In genomic region chr6:41164551-41164950, GRCh38 we compare ENCODE assay signal across 17 cellular contexts. TPM values are rescaled to one million over a fixed set of nuclear protein-coding genes. Genes with fewer than 3 reads are reported as not detected.
DNase-seq lines count a peak whose midpoint lies in the region; ATAC-seq and TF ChIP-seq lines count a peak whose summit lies in the region.
"Had no signal": no experiment of that assay in that cellular context is flagged by ENCODE, and none has a peak within 500 bp of the region (broad histone marks: within the 10 kb centered on the region; RNA-seq: fewer than 3 reads in every experiment).

No MANE protein-coding gene starts in this region.

- H3K9me3 ChIP-seq in BLaER1 treated with 17β-estradiol and CSF1 and Interleukin-3, amounts not matched to agents 10 nM and 100 nM (replicated peaks in 1 of 11): no peaks in the 10 kb centered on the region
- H3K9me3 ChIP-seq in BE2C: no peaks in the 10 kb centered on the region
- H3K9me3 ChIP-seq: Caco-2 had no signal

- DNase-seq in AG10803 (ENCODE audit: low read depth) (peak; percentile 15), RPMI7951 (ENCODE audit: low read depth) (peak; percentile 5), foreskin melanocyte (peak; percentile 87), BE2C (no peak), HUDEP-2 (lab: John Stamatoyannopoulos, UW; ENCODE audit: unreplicated experiment in 76 of 76) (no peak), ACHN (no peak)
- DNase-seq: Caco-2; CD4-positive, alpha-beta T cell; HCEC 1CT; IMR-90 had no signal

- peak overlapping the region in 8 of 11 experiments; percentile 7 to 89 (median 84); a peak in 13 of 22 replicates for H3K4me2 ChIP-seq in BLaER1 treated with 17β-estradiol and CSF1 and Interleukin-3, amounts not matched to agents 10 nM and 100 nM
- H3K4me2 ChIP-seq: GM23338 had no signal

- no peak overlapping the region; a peak in 1 of 22 replicates for H3K27ac ChIP-seq in BLaER1 treated with 17β-estradiol and CSF1 and Interleukin-3, amounts not matched to agents 10 nM and 100 nM
- H3K27ac ChIP-seq: C4-2B, HL-60 had no signal

- peaks cover 0 to 65% (median 43%) of the 10 kb centered on the region in 10 experiments; a peak in 19 of 20 replicates for H3K4me1 ChIP-seq in BLaER1 treated with 17β-estradiol and CSF1 and Interleukin-3, amounts not matched to agents 10 nM and 100 nM
- H3K4me1 ChIP-seq in BE2C: no peaks in the 10 kb centered on the region
- H3K4me1 ChIP-seq: Caco-2 had no signal

- H4K20me1 ChIP-seq in BLaER1 treated with 17β-estradiol and CSF1 and Interleukin-3, amounts not matched to agents 10 nM and 100 nM: no peaks in the 10 kb centered on the region

- no peak overlapping the region for H3K9ac ChIP-seq in BLaER1 treated with 17β-estradiol and CSF1 and Interleukin-3, amounts not matched to agents 10 nM and 100 nM

- H3K4me3 ChIP-seq in AG10803 (ENCODE audit: low read length): no peak overlapping the region
- H3K4me3 ChIP-seq in BLaER1 treated with 17β-estradiol and CSF1 and Interleukin-3, amounts not matched to agents 10 nM and 100 nM: no peak overlapping the region
- H3K4me3 ChIP-seq in BE2C (ENCODE audit: low read depth, low read length): no peak overlapping the region
- H3K4me3 ChIP-seq: GM23338, K562 had no signal

- no peaks in the 10 kb centered on the region for H3K36me3 ChIP-seq in BLaER1 treated with 17β-estradiol and CSF1 and Interleukin-3, amounts not matched to agents 10 nM and 100 nM
- no peaks in the 10 kb centered on the region for H3K36me3 ChIP-seq in BE2C

- no peak for ATAC-seq in HG02870 (IDR thresholded peaks at IDR 0.05; ENCODE audit: unreplicated experiment)
- ATAC-seq: GM23338, K562 had no signal

- TF ChIP-seq CTCF in AG10803 (conservative IDR thresholded peaks at IDR 0.05; ENCODE audit: low read length) (no peak), BE2C (IDR thresholded peaks at IDR 0.05; ENCODE audit: low read depth, low read length) (no peak)

- in situ Hi-C loops in ACHN (cut with HindIII; ENCODE audit: low pct_ligation_motif_present, low pct_unique_long_range_greater_than_20kb, low sequenced_read_pairs): no loop called here

- no peaks in the 10 kb centered on the region for H3K27me3 ChIP-seq in BLaER1 treated with 17β-estradiol and CSF1 and Interleukin-3, amounts not matched to agents 10 nM and 100 nM
- H3K27me3 ChIP-seq in BE2C: no peaks in the 10 kb centered on the region; the same call in 1 of the 2 replicates

RNA-seq across cellular contexts. Expression of gene TREM2, which starts 1.6 kb away (rescaled TPM):
- total RNA-seq in RPMI7951 (2014; rRNA removed; shearing (Covaris generic)): 0.39 TPM in 1 of 2 replicates, not detected in the other
- polyA plus RNA-seq in BE2C (2012; ENCODE audit: insufficient read depth, insufficient read length, low read depth): not detected
- total RNA-seq: Caco-2; CD4-positive, alpha-beta T cell; GM23338; IMR-90; K562 had no signal
- polyA plus RNA-seq: GM23338, IMR-90, K562 had no signal

RNA-seq across cellular contexts. Expression of gene TREML1, which starts 10.4 kb away (rescaled TPM):
- not detected in 2 replicates for total RNA-seq in RPMI7951 (2014; rRNA removed; shearing (Covaris generic))
- not detected for polyA plus RNA-seq in BE2C (2012; ENCODE audit: insufficient read depth, insufficient read length, low read depth)
- total RNA-seq: Caco-2; CD4-positive, alpha-beta T cell; GM23338; HT1080; IMR-90; K562 had no signal
- polyA plus RNA-seq: GM23338, IMR-90, K562 had no signal

RNA-seq across cellular contexts. Expression of gene TREML2, which starts 36.4 kb away (rescaled TPM):
- not detected in 2 replicates for total RNA-seq in RPMI7951 (2014; rRNA removed; shearing (Covaris generic))
- polyA plus RNA-seq in BE2C (2012; ENCODE audit: insufficient read depth, insufficient read length, low read depth): not detected
- total RNA-seq: Caco-2, HT1080, IMR-90 had no signal
- polyA plus RNA-seq: GM23338, IMR-90 had no signal

Comparison
In these comparisons a context has a peak if more than half of its experiments do, and no peak if none do; other contexts are left out.
1. DNase-seq: peak in AG10803 (single experiment), RPMI7951 (single experiment) and foreskin melanocyte (single experiment); none in BE2C (single experiment), HUDEP-2 (0 of 76) and ACHN (single experiment).